Comparison of ENCODE assay signal across 8 cellular contexts in the genomic region with DNA sequence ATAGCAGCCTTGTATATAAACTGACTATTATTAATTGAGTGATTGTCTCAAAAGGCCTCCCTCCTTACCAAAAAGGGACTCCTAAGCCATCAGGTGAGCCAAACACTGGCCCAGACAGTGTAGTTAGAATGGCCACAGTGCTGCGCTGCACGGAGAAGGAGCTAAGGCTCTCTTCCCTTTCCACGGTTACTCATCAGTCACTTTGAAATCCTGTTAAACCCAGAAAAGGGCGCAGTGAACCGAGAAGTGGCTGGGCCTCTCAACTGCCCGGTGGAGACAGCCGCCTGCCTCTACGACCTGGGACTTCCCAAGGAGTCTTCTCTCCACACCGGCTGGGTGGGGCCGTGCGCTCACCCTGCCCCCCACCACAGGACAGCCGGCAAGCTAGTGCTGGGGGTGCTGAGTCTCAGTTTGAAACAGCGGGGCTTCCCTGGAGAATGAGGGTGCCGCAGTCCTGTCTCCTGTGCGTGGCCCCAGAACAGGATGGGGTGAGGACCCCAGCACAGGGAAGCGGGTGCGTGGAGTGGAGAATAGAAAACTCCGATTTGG. TPM values are rescaled to one million over a fixed set of nuclear protein-coding genes. Genes with fewer than 3 reads are reported as not detected.
DNase-seq lines count a peak whose midpoint lies in the region; ATAC-seq and TF ChIP-seq lines count a peak whose summit lies in the region.

No MANE protein-coding gene starts in this region.

- H3K36me3 ChIP-seq in BLaER1 (peaks cover 23% of the 10 kb centered on the region), esophagus squamous epithelium (peaks cover 0 to 26% (median 0%) of the 10 kb centered on the region in 3 donors)

- H3K4me1 ChIP-seq in BLaER1 (peaks cover 77% of the 10 kb centered on the region), esophagus squamous epithelium (peaks cover 41 to 61% (median 45%) of the 10 kb centered on the region in 3 donors)

- TF ChIP-seq CTCF in esophagus squamous epithelium (IDR thresholded peaks at IDR 0.05) (no peak), nephron (IDR thresholded peaks at IDR 0.05; ENCODE audit: unreplicated experiment in 3 of 3) (no peak)

- WGBS in esophagus squamous epithelium, 2 donors = 10% methylated on average over 2 of the region's 18 CpGs; no CpG with 5 or more reads in 1 of the 2 donors

- H3K9me3 ChIP-seq in BLaER1 (no peaks in the 10 kb centered on the region), esophagus squamous epithelium (no peaks in the 10 kb centered on the region)

- ATAC-seq in GM19351 (IDR thresholded peaks at IDR 0.05; ENCODE audit: unreplicated experiment) (no peak), HG03108 (IDR thresholded peaks at IDR 0.05; ENCODE audit: unreplicated experiment) (no peak)

- peak overlapping the region; percentile 97 for H3K27ac ChIP-seq in BLaER1
- H3K27ac ChIP-seq in esophagus squamous epithelium = peak overlapping the region; percentile 98 to 100 (median 100)

- H3K4me1 Mint-ChIP-seq in activated CD4-positive, alpha-beta memory T cell treated with anti-CD3 and anti-CD28 coated beads for 36 hours (ENCODE audit: low read depth) = peaks cover 45% of the 10 kb centered on the region
- H3K4me1 Mint-ChIP-seq in nephron = peaks cover 36% of the 10 kb centered on the region

- peak overlapping the region; percentile 93 for H3K4me3 Mint-ChIP-seq in activated CD4-positive, alpha-beta memory T cell treated with anti-CD3 and anti-CD28 coated beads for 36 hours
- H3K4me3 Mint-ChIP-seq in nephron = peak overlapping the region; percentile 82 to 92 (median 89)

- H3K27me3 ChIP-seq in BLaER1 (no peaks in the 10 kb centered on the region), esophagus squamous epithelium (no peaks in the 10 kb centered on the region)

- TF ChIP-seq POLR2A in GM18951 (IDR thresholded peaks at IDR 0.05; ENCODE audit: extremely low read depth, insufficient read depth, insufficient read length) (peak; percentile 53), esophagus squamous epithelium (IDR thresholded peaks at IDR 0.05) (peak in 2 of 4 donors; percentile 52 to 67)

- intact Hi-C loops in activated CD4-positive, alpha-beta memory T cell treated with anti-CD3 and anti-CD28 coated beads for 36 hours (cut with micrococcal nuclease) = loop anchor here (1.0 kb wide), 4 partner anchors 9 to 54 kb away; no protein-coding TSS in a partner anchor
- intact Hi-C loops in esophagus squamous epithelium (cut with DNase I) = loop anchor here (5.0 kb wide), 2 partner anchors 54 to 66 kb away; no protein-coding TSS in a partner anchor

- peak; percentile 35 to 36 for DNase-seq in Kasumi-1 (lab: John Stamatoyannopoulos, UW)
- peak; percentile 80 for DNase-seq in activated CD4-positive, alpha-beta memory T cell treated with anti-CD3 and anti-CD28 coated beads for 36 hours
- no peak for DNase-seq in esophagus squamous epithelium (lab: John Stamatoyannopoulos, UW)

- no peaks in the 10 kb centered on the region for H3K9me3 Mint-ChIP-seq in activated CD4-positive, alpha-beta memory T cell treated with anti-CD3 and anti-CD28 coated beads for 36 hours
- H3K9me3 Mint-ChIP-seq in nephron = no peaks in the 10 kb centered on the region

- peak overlapping the region; percentile 100 for H3K4me2 ChIP-seq in BLaER1

- peak overlapping the region; percentile 95 for H3K4me3 ChIP-seq in BLaER1
- peak overlapping the region; percentile 68 to 100 (median 98) for H3K4me3 ChIP-seq in esophagus squamous epithelium

- CTCF ChIA-PET in activated CD4-positive, alpha-beta memory T cell treated with anti-CD3 and anti-CD28 coated beads for 36 hours (lab: Charles Lee) = interaction anchor here (1.0 to 5.0 kb wide), 5 partner anchors 17 to 85 kb away, joined by 3 to 34 read pairs (median 12); no protein-coding TSS in a partner anchor

- H3K27me3 Mint-ChIP-seq in activated CD4-positive, alpha-beta memory T cell treated with anti-CD3 and anti-CD28 coated beads for 36 hours = no peaks in the 10 kb centered on the region
- no peaks in the 10 kb centered on the region for H3K27me3 Mint-ChIP-seq in nephron (ENCODE audit: low read depth)

- H3K9ac ChIP-seq in BLaER1 = peak overlapping the region; percentile 95

- POLR2A ChIA-PET in activated CD4-positive, alpha-beta memory T cell treated with anti-CD3 and anti-CD28 coated beads for 36 hours (lab: Charles Lee) = interaction anchor here (0.5 to 4.3 kb wide), 10 partner anchors 8 to 95 kb away, joined by 3 to 39 read pairs (median 3); a partner anchor contains a TSS

- H3K27ac Mint-ChIP-seq in activated CD4-positive, alpha-beta memory T cell treated with anti-CD3 and anti-CD28 coated beads for 36 hours = peak overlapping the region; percentile 97
- peak overlapping the region; percentile 91 to 94 (median 93) for H3K27ac Mint-ChIP-seq in nephron

- in situ Hi-C loops in GM18951 (cut with MboI; ENCODE audit: low sequenced_read_pairs, unreplicated experiment) = no loop called here

- peaks cover 63% of the 10 kb centered on the region for H4K20me1 ChIP-seq in BLaER1

- peaks cover 41% of the 10 kb centered on the region for H3K36me3 Mint-ChIP-seq in activated CD4-positive, alpha-beta memory T cell treated with anti-CD3 and anti-CD28 coated beads for 36 hours
- peaks cover 14% of the 10 kb centered on the region for H3K36me3 Mint-ChIP-seq in nephron (ENCODE audit: low read depth)

RNA-seq across cellular contexts. Expression of a gene that starts 1.3 kb away (rescaled TPM):
- 100 to 1,000 TPM; 712 to 720 TPM for total RNA-seq in activated CD4-positive, alpha-beta memory T cell treated with anti-CD3 and anti-CD28 coated beads for 36 hours
- total RNA-seq in esophagus squamous epithelium = 100 to 1,000 TPM; 216 to 339 (median 246) TPM
